10 cellular contexts compared by ENCODE assay signal in the genomic region with DNA sequence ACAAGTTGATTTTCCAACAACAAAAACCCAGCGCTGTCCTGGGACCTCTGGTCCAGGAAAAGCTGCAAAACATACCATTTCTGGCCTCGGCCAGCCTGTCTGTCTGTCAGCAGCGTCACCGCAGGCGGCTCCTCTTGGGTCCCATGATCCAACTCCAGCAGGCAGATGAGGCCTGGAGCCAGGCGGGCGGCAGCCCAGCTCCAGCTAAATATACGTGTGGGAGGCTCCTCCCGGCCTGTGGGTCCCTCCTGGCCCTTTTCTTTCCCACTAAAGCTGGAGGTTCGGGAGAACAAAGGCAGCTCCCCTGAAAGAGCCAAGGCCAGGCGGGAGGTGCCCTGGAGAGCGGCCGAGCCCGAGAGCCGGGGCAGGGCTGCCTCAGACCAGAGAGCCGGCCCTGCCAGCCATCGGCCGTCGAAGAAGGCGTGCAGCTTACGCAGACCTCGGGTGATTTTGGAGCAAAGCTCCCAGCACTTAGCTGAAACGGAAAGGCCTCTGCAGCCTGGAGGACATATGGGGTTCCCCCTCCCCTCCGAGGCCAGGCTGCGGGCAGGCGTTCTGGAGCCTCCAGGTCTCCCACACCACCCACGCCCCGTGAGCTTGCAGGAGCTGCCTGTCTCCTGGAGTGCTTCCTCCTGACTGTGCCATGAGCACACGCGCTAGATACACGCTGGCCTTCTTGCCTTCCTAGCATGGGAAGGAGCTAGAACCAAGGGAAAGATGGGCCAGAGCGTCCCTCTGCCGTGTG. TPM values are rescaled to one million over a fixed set of nuclear protein-coding genes. Genes with fewer than 3 reads are reported as not detected.
DNase-seq lines count a peak whose midpoint lies in the region; ATAC-seq and TF ChIP-seq lines count a peak whose summit lies in the region.
"Had no signal": no experiment of that assay in that cellular context is flagged by ENCODE, and none has a peak within 500 bp of the region (broad histone marks: within the 10 kb centered on the region; RNA-seq: fewer than 3 reads in every experiment).

No MANE protein-coding gene starts in this region.

- peak; percentile 85 for DNase-seq in EH (ENCODE audit: low read depth)
- DNase-seq in amniotic epithelial cell (ENCODE audit: low read depth), result peak; percentile 78
- DNase-seq in heart left ventricle, result peak; percentile 67 to 88 (median 76)
- DNase-seq in prostate gland (ENCODE audit: low spot score), result no peak
- DNase-seq in HT-29 (ENCODE audit: low spot score), result no peak
- no peak for DNase-seq in activated T-cell treated with anti-CD3 and anti-CD28 coated beads, Interleukin-2, amount 50 U/mL, for 24 hours
- DNase-seq in occipital lobe (lab: John Stamatoyannopoulos, UW), result no peak
- DNase-seq: DND-41 had no signal

- H3K9me3 Mint-ChIP-seq in activated T-cell treated with anti-CD3 and anti-CD28 coated beads, Interleukin-2, amount 50 U/mL, for 24 hours, result no peaks in the 10 kb centered on the region

- H3K4me3 ChIP-seq in heart left ventricle (peak overlapping the region in 9 of 12 donors; percentile 4 to 33 (median 17)), prostate gland (no peak overlapping the region)

- intact Hi-C loops in heart left ventricle (cut with DNase I) (no loop called here), prostate gland (cut with DNase I) (no loop called here)

- H3K4me1 ChIP-seq in heart left ventricle, result peaks cover 0 to 26% (median 13%) of the 10 kb centered on the region in 12 donors
- H3K4me1 ChIP-seq in prostate gland (replicated peaks), result no peaks in the 10 kb centered on the region

- H3K4me3 Mint-ChIP-seq in activated T-cell treated with anti-CD3 and anti-CD28 coated beads, Interleukin-2, amount 50 U/mL, for 24 hours, result no peak overlapping the region
- H3K4me3 Mint-ChIP-seq: activated naive CD8-positive, alpha-beta T cell had no signal

- H3K9me3 ChIP-seq in heart left ventricle (no peaks in the 10 kb centered on the region), prostate gland (no peaks in the 10 kb centered on the region)

- TF ChIP-seq POLR2A in heart left ventricle (IDR thresholded peaks at IDR 0.05) (no peak), prostate gland (IDR thresholded peaks at IDR 0.05) (no peak)

- H3K27ac Mint-ChIP-seq in activated T-cell treated with anti-CD3 and anti-CD28 coated beads, Interleukin-2, amount 50 U/mL, for 24 hours, result no peak overlapping the region
- H3K27ac Mint-ChIP-seq: activated naive CD8-positive, alpha-beta T cell had no signal

- no peaks in the 10 kb centered on the region for H3K4me1 Mint-ChIP-seq in activated T-cell treated with anti-CD3 and anti-CD28 coated beads, Interleukin-2, amount 50 U/mL, for 24 hours (ENCODE audit: low read depth)

- H3K27me3 ChIP-seq in heart left ventricle (peaks cover 0 to 35% (median 9%) of the 10 kb centered on the region in 9 donors), prostate gland (replicated peaks; ENCODE audit: insufficient read depth) (peaks cover 10% of the 10 kb centered on the region)

- WGBS in heart left ventricle, 4 donors, result 37 to 46% (median 43%) methylated on average over 32 to 33 of the region's 33 CpGs
- 31% methylated on average over 33 of the region's 33 CpGs for WGBS in prostate gland

- TF ChIP-seq CTCF in heart left ventricle (IDR thresholded peaks at IDR 0.05), result no peak
- no peak for TF ChIP-seq CTCF in prostate gland (IDR thresholded peaks at IDR 0.05)

- H3K36me3 Mint-ChIP-seq in activated T-cell treated with anti-CD3 and anti-CD28 coated beads, Interleukin-2, amount 50 U/mL, for 24 hours (ENCODE audit: low read depth), result no peaks in the 10 kb centered on the region
- H3K36me3 Mint-ChIP-seq: activated naive CD8-positive, alpha-beta T cell had no signal

- H3K27ac ChIP-seq in heart left ventricle (peak overlapping the region; percentile 26 to 90 (median 82)), prostate gland (peak overlapping the region; percentile 79 to 81)

- ATAC-seq in heart left ventricle (peak; percentile 73 to 91 (median 83)), GM21619 (IDR thresholded peaks at IDR 0.05; ENCODE audit: unreplicated experiment) (no peak)

- H3K27me3 Mint-ChIP-seq in activated T-cell treated with anti-CD3 and anti-CD28 coated beads, Interleukin-2, amount 50 U/mL, for 24 hours, result peaks cover 65% of the 10 kb centered on the region

- H3K36me3 ChIP-seq in heart left ventricle (no peaks in the 10 kb centered on the region), prostate gland (no peaks in the 10 kb centered on the region)

RNA-seq across cellular contexts. Expression of a gene that starts 19.9 kb away (rescaled TPM):
- under 1 TPM in 3 of 9 donors, not detected in 6; 0.12 to 0.58 (median 0.29) TPM for total RNA-seq in heart left ventricle
- under 1 TPM in 1 of 2 donors, not detected in 1; 0.03 TPM for polyA plus RNA-seq in heart left ventricle
- total RNA-seq in prostate gland, result 1 to 10 TPM; 1.0 to 6.1 TPM
- not detected in 2 replicates for total RNA-seq in HT-29 (2014; rRNA removed; shearing (Covaris generic))
- 56.0 TPM for total RNA-seq in occipital lobe

Comparison
In these comparisons a context has a peak if more than half of its experiments do, and no peak if none do; other contexts are left out.
1. DNase-seq: peak in EH (single experiment), amniotic epithelial cell (single experiment) and heart left ventricle (5 of 5); none in prostate gland (single experiment), HT-29 (single experiment), activated T-cell treated with anti-CD3 and anti-CD28 coated beads, Interleukin-2, amount 50 U/mL, for 24 hours (single experiment) and occipital lobe (single experiment).
2. H3K4me3 ChIP-seq: peak in heart left ventricle (9 of 12); none in prostate gland (0 of 2).